ENCODE assay signal across 8 cellular contexts in genomic region chr1:8873001-8873400, GRCh38. TPM values are rescaled to one million over a fixed set of nuclear protein-coding genes. Genes with fewer than 3 reads are reported as not detected.
DNase-seq lines count a peak whose midpoint lies in the region; ATAC-seq and TF ChIP-seq lines count a peak whose summit lies in the region.

No MANE protein-coding gene starts in this region.

- ATAC-seq in HG03139 (IDR thresholded peaks at IDR 0.05; ENCODE audit: unreplicated experiment) (no peak), GM19395 (IDR thresholded peaks at IDR 0.05; ENCODE audit: unreplicated experiment) (no peak)

- H3K27ac Mint-ChIP-seq in activated naive CD4-positive, alpha-beta T cell treated with anti-CD3 and anti-CD28 coated beads, Interleukin-2, amount 10 ng/mL, durations not matched to agents 7 days and 5 days, result peak overlapping the region; percentile 98

- no peak for DNase-seq in activated naive CD4-positive, alpha-beta T cell treated with anti-CD3 and anti-CD28 coated beads, Interleukin-2, amount 10 ng/mL, durations not matched to agents 7 days and 5 days
- no peak for DNase-seq in activated naive CD4-positive, alpha-beta T cell treated with anti-CD3 and anti-CD28 coated beads, Interleukin-2, amount 50 U/mL, for 16 hours
- no peak for DNase-seq in adipocyte (ENCODE audit: low read depth)
- no peak for DNase-seq in tibial nerve (ENCODE audit: low spot score in 2 of 2)
- no peak for DNase-seq in NCI-H2081 (lab: John Stamatoyannopoulos, UW)

- no peak for TF ChIP-seq POLR2A in tibial nerve (IDR thresholded peaks at IDR 0.05)

- H3K36me3 ChIP-seq in adipocyte (ENCODE audit: control insufficient read depth, insufficient read depth, low read length, severe bottlenecking) (peaks cover 82% of the 10 kb centered on the region), tibial nerve (peaks cover 8 to 65% (median 41%) of the 10 kb centered on the region in 3 donors)

- TF ChIP-seq EP300 in tibial nerve (IDR thresholded peaks at IDR 0.05), result no peak

- no peak for TF ChIP-seq CTCF in tibial nerve (IDR thresholded peaks at IDR 0.05)

- no peaks in the 10 kb centered on the region for H3K27me3 ChIP-seq in adipocyte (replicated peaks; ENCODE audit: control insufficient read depth, insufficient read depth, low read length)
- H3K27me3 ChIP-seq in layer of hippocampus (ENCODE audit: control insufficient read depth, insufficient read depth, low read length), result no peaks in the 10 kb centered on the region
- H3K27me3 ChIP-seq in tibial nerve, result no peaks in the 10 kb centered on the region

- H3K27me3 Mint-ChIP-seq in activated naive CD4-positive, alpha-beta T cell treated with anti-CD3 and anti-CD28 coated beads, Interleukin-2, amount 10 ng/mL, durations not matched to agents 7 days and 5 days, result peaks cover 3% of the 10 kb centered on the region

- H3K4me1 ChIP-seq in adipocyte (ENCODE audit: control insufficient read depth, insufficient read depth, low read length) (peaks cover 81% of the 10 kb centered on the region), tibial nerve (peaks cover 0 to 61% (median 50%) of the 10 kb centered on the region in 4 donors)

- peak overlapping the region; percentile 96 for H3K4me3 Mint-ChIP-seq in activated naive CD4-positive, alpha-beta T cell treated with anti-CD3 and anti-CD28 coated beads, Interleukin-2, amount 10 ng/mL, durations not matched to agents 7 days and 5 days

- H3K36me3 Mint-ChIP-seq in activated naive CD4-positive, alpha-beta T cell treated with anti-CD3 and anti-CD28 coated beads, Interleukin-2, amount 10 ng/mL, durations not matched to agents 7 days and 5 days, result peaks cover 95% of the 10 kb centered on the region

- CTCF ChIA-PET in activated naive CD4-positive, alpha-beta T cell treated with anti-CD3 and anti-CD28 coated beads, Interleukin-2, amount 10 ng/mL, durations not matched to agents 7 days and 5 days (lab: Charles Lee), result interaction anchor here (1.0 to 2.6 kb wide), 4 partner anchors 11 to 132 kb away, joined by 3 to 16 read pairs (median 6); no protein-coding TSS in a partner anchor

- peak overlapping the region; percentile 55 for H3K9ac ChIP-seq in adipocyte (ENCODE audit: low read length)

- 94 to 95% methylated on average over 5 of the region's 5 CpGs for WGBS in tibial nerve, 2 donors

- H3K27ac ChIP-seq in layer of hippocampus (ENCODE audit: low read depth, low read length), result peak overlapping the region; percentile 5
- peak overlapping the region in 3 of 4 donors; percentile 75 to 85 (median 80) for H3K27ac ChIP-seq in tibial nerve

- peaks cover 74% of the 10 kb centered on the region for H3K4me1 Mint-ChIP-seq in activated naive CD4-positive, alpha-beta T cell treated with anti-CD3 and anti-CD28 coated beads, Interleukin-2, amount 10 ng/mL, durations not matched to agents 7 days and 5 days

- no peaks in the 10 kb centered on the region for H3K9me3 Mint-ChIP-seq in activated naive CD4-positive, alpha-beta T cell treated with anti-CD3 and anti-CD28 coated beads, Interleukin-2, amount 10 ng/mL, durations not matched to agents 7 days and 5 days

- H3K9me3 ChIP-seq in adipocyte (ENCODE audit: control insufficient read depth, low read length), result no peaks in the 10 kb centered on the region
- H3K9me3 ChIP-seq in tibial nerve, result no peaks in the 10 kb centered on the region

- H3K4me3 ChIP-seq in adipocyte (ENCODE audit: low read length) (peak overlapping the region; percentile 54), tibial nerve (no peak overlapping the region)

RNA-seq across cellular contexts. Expression of gene ENO1, which starts 5.5 kb away (rescaled TPM):
- 100 to 1,000 TPM; 373 to 741 (median 459) TPM for total RNA-seq in tibial nerve

RNA-seq across cellular contexts. Expression of gene RERE, which starts 55.6 kb away (rescaled TPM):
- total RNA-seq in tibial nerve, result 100 to 1,000 TPM in 2 of 4 donors, 10 to 100 TPM in 2; 86.4 to 111 (median 103) TPM
